Comparison of ENCODE assay signal across 8 cellular contexts in genomic region chr2:178479758-178480226, GRCh38. TPM values are rescaled to one million over a fixed set of nuclear protein-coding genes. Genes with fewer than 3 reads are reported as not detected.
A peak's percentile ranks its signal among the peaks of the same experiment; 100 is the strongest.
DNase-seq lines count a peak whose midpoint lies in the region; ATAC-seq and TF ChIP-seq lines count a peak whose summit lies in the region.

No MANE protein-coding gene starts in this region.

- CTCF ChIA-PET in Panc1 (lab: Charles Lee): no interaction called here

- no TSS peak for BruUV-seq in Panc1 (replicated peaks; lab: Mats Ljungman, UMichigan)

- peak overlapping the region; percentile 78 for H3K9ac ChIP-seq in DND-41 (ENCODE audit: low read depth, low read length)

- TF ChIP-seq CTCF in DND-41 (IDR thresholded peaks at IDR 0.05; ENCODE audit: borderline replicate concordance, extremely low read depth, low read length, poor library complexity, severe bottlenecking) (no peak), Panc1 (IDR thresholded peaks at IDR 0.05) (no peak), osteoblast (IDR thresholded peaks at IDR 0.05; ENCODE audit: extremely low read depth, low read depth, low read length) (no peak)

- POLR2A ChIA-PET in Panc1 (lab: Charles Lee): interaction anchor here (0.7 kb wide), 1 partner anchor 103 kb away, joined by 3 read pairs; no protein-coding TSS in a partner anchor

- H3K4me2 ChIP-seq in DND-41 (ENCODE audit: insufficient read depth, low read length) (peak overlapping the region; percentile 69), osteoblast (ENCODE audit: insufficient read depth, low read length) (peak overlapping the region; percentile 99)

- H2AFZ ChIP-seq in DND-41 (ENCODE audit: low read depth, low read length) (peak overlapping the region; percentile 96), osteoblast (ENCODE audit: low read length) (peak overlapping the region; percentile 82)

- in situ Hi-C loops in Panc1 (cut with HindIII; ENCODE audit: low pct_unique_long_range_greater_than_20kb, low sequenced_read_pairs): no loop called here

- H3K4me1 ChIP-seq in DND-41 (ENCODE audit: insufficient read depth, low read length) (peaks cover 69% of the 10 kb centered on the region), Panc1 (ENCODE audit: control insufficient read depth, insufficient read depth, low read length) (peaks cover 25% of the 10 kb centered on the region), osteoblast (ENCODE audit: insufficient read depth, low read length) (peaks cover 29% of the 10 kb centered on the region)

- H3K27ac ChIP-seq in DND-41 (ENCODE audit: low read length): peak overlapping the region; percentile 95
- peak overlapping the region; percentile 84 for H3K27ac ChIP-seq in Panc1 (ENCODE audit: low read length)
- peak overlapping the region; percentile 49 for H3K27ac ChIP-seq in epithelial cell of prostate
- H3K27ac ChIP-seq in osteoblast (ENCODE audit: low read depth, low read length): peak overlapping the region; percentile 79

- ATAC-seq in DND-41 (ENCODE audit: insufficient read depth, low read depth) (no peak; the same call in 2 of the 3 replicates), Panc1 (no peak)

- H3K36me3 ChIP-seq in DND-41 (ENCODE audit: insufficient read depth, low read length) (no peaks in the 10 kb centered on the region), Panc1 (ENCODE audit: control insufficient read depth, insufficient read depth, low read length) (no peaks in the 10 kb centered on the region), osteoblast (ENCODE audit: insufficient read depth, low read length) (no peaks in the 10 kb centered on the region)

- H3K4me3 ChIP-seq in DND-41 (ENCODE audit: low read depth in 1 of 2, low read length in 2 of 2) (peak overlapping the region; percentile 65 to 88; a peak in 3 of 4 replicates), Panc1 (ENCODE audit: low read depth in 2 of 2, low read length in 2 of 2) (peak overlapping the region; percentile 56 to 89), osteoblast (ENCODE audit: insufficient read depth, low read length) (peak overlapping the region; percentile 81)

- peaks cover 71% of the 10 kb centered on the region for H3K79me2 ChIP-seq in DND-41 (ENCODE audit: insufficient read depth, low read length)
- peaks cover 50% of the 10 kb centered on the region for H3K79me2 ChIP-seq in osteoblast (ENCODE audit: insufficient read depth, low read length)

- H3K27me3 ChIP-seq in DND-41 (ENCODE audit: insufficient read depth, low read length, poor library complexity) (no peaks in the 10 kb centered on the region), Panc1 (ENCODE audit: control insufficient read depth, insufficient read depth, low read length) (no peaks in the 10 kb centered on the region), osteoblast (ENCODE audit: insufficient read depth, low read length) (no peaks in the 10 kb centered on the region)

- DNase-seq in DND-41: no peak
- no peak for DNase-seq in Panc1 (ENCODE audit: low read depth, low spot score)
- DNase-seq in epithelial cell of prostate (ENCODE audit: low read depth, low spot score): no peak
- DNase-seq in osteoblast (ENCODE audit: insufficient read length, low spot score, missing footprints): no peak
- DNase-seq in MV-4-11 (lab: John Stamatoyannopoulos, UW): no peak
- no peak for DNase-seq in HUDEP-2 (lab: John Stamatoyannopoulos, UW; ENCODE audit: unreplicated experiment in 76 of 76)
- DNase-seq in H4 (ENCODE audit: low spot score): no peak
- DNase-seq in occipital lobe (lab: John Stamatoyannopoulos, UW): no peak

- no peaks in the 10 kb centered on the region for H3K9me3 ChIP-seq in DND-41 (ENCODE audit: insufficient read depth, low read length, severe bottlenecking)
- H3K9me3 ChIP-seq in Panc1 (ENCODE audit: control insufficient read depth, insufficient read depth, low read depth, low read length): no peaks in the 10 kb centered on the region
- H3K9me3 ChIP-seq in osteoblast (ENCODE audit: low read depth, low read length): no peaks in the 10 kb centered on the region

- intact Hi-C loops in Panc1 (cut with micrococcal nuclease; ENCODE audit: unreplicated experiment): loop anchor here (2.0 to 5.0 kb wide), 2 partner anchors 29 to 43 kb away; partner anchors contain the start of genes PJVK and PRKRA

- H4K20me1 ChIP-seq in DND-41 (ENCODE audit: insufficient read depth, low read length) (peaks cover 10% of the 10 kb centered on the region; the same call in 1 of the 2 replicates), osteoblast (ENCODE audit: insufficient read depth, low read length) (peaks cover 38% of the 10 kb centered on the region)

RNA-seq across cellular contexts. Expression of gene PLEKHA3, which starts 0.5 kb away (rescaled TPM):
- total RNA-seq in Panc1 (2021; ENCODE audit: unreplicated experiment) (30.5 TPM), osteoblast (7.1 and 8.7 TPM in 2 replicates), occipital lobe (16.1 TPM)
- polyA plus RNA-seq in Panc1 (2012; ENCODE audit: insufficient read length): 14.1 TPM
- total RNA-seq in H4 (2014; rRNA removed; shearing (Covaris generic)): 10.3 and 11.7 TPM in 2 replicates

RNA-seq across cellular contexts. Expression of gene FKBP7, which starts 1.4 kb away (rescaled TPM):
- total RNA-seq in Panc1 (2021; ENCODE audit: unreplicated experiment): 1.8 TPM
- 2.6 TPM for polyA plus RNA-seq in Panc1 (2012; ENCODE audit: insufficient read length)
- total RNA-seq in osteoblast: 37.6 and 42.1 TPM in 2 replicates
- 43.4 and 44.2 TPM in 2 replicates for total RNA-seq in H4 (2014; rRNA removed; shearing (Covaris generic))
- total RNA-seq in occipital lobe: 9.5 TPM

RNA-seq across cellular contexts. Expression of gene PJVK, which starts 28.6 kb away (rescaled TPM):
- 3.7 TPM for total RNA-seq in Panc1 (2021; ENCODE audit: unreplicated experiment)
- polyA plus RNA-seq in Panc1 (2012; ENCODE audit: insufficient read length): 2.5 TPM
- total RNA-seq in osteoblast: 2.1 and 2.5 TPM in 2 replicates
- total RNA-seq in H4 (2014; rRNA removed; shearing (Covaris generic)): 1.1 and 2.5 TPM in 2 replicates
- total RNA-seq in occipital lobe: 5.0 TPM

RNA-seq across cellular contexts. Expression of gene PRKRA, which starts 28.8 kb away (rescaled TPM):
- total RNA-seq in Panc1 (2021; ENCODE audit: unreplicated experiment) (59.4 TPM), osteoblast (56.1 and 64.5 TPM in 2 replicates), occipital lobe (64.4 TPM)
- polyA plus RNA-seq in Panc1 (2012; ENCODE audit: insufficient read length): 62.4 TPM
- total RNA-seq in H4 (2014; rRNA removed; shearing (Covaris generic)): 53.5 and 53.9 TPM in 2 replicates
